Comparison of ENCODE assay signal across 13 cellular contexts in the genomic region with DNA sequence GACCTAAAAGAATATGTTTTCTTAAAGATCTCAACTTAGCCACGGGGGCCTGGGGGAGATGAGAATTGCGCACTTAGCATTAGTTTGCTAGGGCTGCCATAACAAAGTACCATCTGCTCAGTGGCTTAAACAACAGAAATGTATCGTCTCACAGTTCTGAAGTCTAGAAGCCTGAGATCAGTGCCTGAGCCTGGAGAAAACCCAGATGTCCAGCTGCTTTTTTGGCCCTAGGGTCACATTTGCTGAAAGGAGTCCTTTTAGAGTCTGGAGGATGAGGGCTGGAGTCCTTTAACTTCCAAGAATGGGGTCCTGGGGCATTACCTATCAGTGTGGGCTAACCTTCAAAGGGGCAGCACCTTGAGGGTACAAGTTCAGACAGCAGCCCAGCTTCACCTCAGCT. TPM values are rescaled to one million over a fixed set of nuclear protein-coding genes. Genes with fewer than 3 reads are reported as not detected.
DNase-seq lines count a peak whose midpoint lies in the region; ATAC-seq lines count a peak whose summit lies in the region.
"Had no signal": no experiment of that assay in that cellular context is flagged by ENCODE, and none has a peak within 500 bp of the region (broad histone marks: within the 10 kb centered on the region; RNA-seq: fewer than 3 reads in every experiment).

No MANE protein-coding gene starts in this region.

- H3K4me1 Mint-ChIP-seq in effector memory CD8-positive, alpha-beta T cell (ENCODE audit: low read depth in 2 of 2) = peaks cover 13 to 50% of the 10 kb centered on the region in 2 donors

- peaks cover 8% of the 10 kb centered on the region for H3K79me1 ChIP-seq in trophoblast cell (ENCODE audit: low read length)

- H3K4me1 ChIP-seq in trophoblast cell (ENCODE audit: control insufficient read depth in 1 of 2, insufficient read depth in 2 of 2, low read length in 2 of 2) (peaks cover 9 to 17% of the 10 kb centered on the region in 2 experiments), urinary bladder (ENCODE audit: insufficient read depth) (no peaks in the 10 kb centered on the region)

- no peaks in the 10 kb centered on the region for H3K27me3 Mint-ChIP-seq in effector memory CD8-positive, alpha-beta T cell
- H3K27me3 Mint-ChIP-seq: activated CD4-positive, alpha-beta memory T cell treated with anti-CD3 and anti-CD28 coated beads for 36 hours had no signal

- no peaks in the 10 kb centered on the region for H3K36me3 Mint-ChIP-seq in effector memory CD8-positive, alpha-beta T cell (ENCODE audit: insufficient read depth)

- peak overlapping the region; percentile 2 for H4K91ac ChIP-seq in trophoblast cell (ENCODE audit: low read depth, low read length)

- no peak overlapping the region for H3K23ac ChIP-seq in trophoblast cell (ENCODE audit: low read length)

- H3K4ac ChIP-seq in trophoblast cell (ENCODE audit: low read depth, low read length) = peak overlapping the region; percentile 39

- DNase-seq in left ventricle myocardium superior = no peak
- no peak for DNase-seq in trophoblast cell
- no peak for DNase-seq in hippocampal formation (lab: John Stamatoyannopoulos, UW)
- no peak for DNase-seq in effector memory CD8-positive, alpha-beta T cell
- no peak for DNase-seq in NCI-H2081 treated with DMSO at 0.1 percent for 48 hours (lab: John Stamatoyannopoulos, UW)
- DNase-seq: activated CD4-positive, alpha-beta memory T cell treated with anti-CD3 and anti-CD28 coated beads for 36 hours; activated effector memory CD4-positive, alpha-beta T cell treated with Interleukin-2 at 50 U/mL for 16 hours; MV-4-11; NK-92 treated with Interleukin-12 subunit alpha and Interleukin-12 subunit beta, amount 100 ng/mL, for 24 hours; nucleus accumbens had no signal

- H4K8ac ChIP-seq in trophoblast cell (ENCODE audit: low read depth, low read length) = peak overlapping the region; percentile 56

- H3K27ac ChIP-seq in cingulate gyrus (ENCODE audit: low read depth, low read length) (peak overlapping the region; percentile 30), trophoblast cell (ENCODE audit: low read depth, low read length) (peak overlapping the region; percentile 26), urinary bladder (ENCODE audit: low read depth) (peak overlapping the region; percentile 87)
- H3K27ac ChIP-seq: C4-2B had no signal

- H3K27ac Mint-ChIP-seq in effector memory CD8-positive, alpha-beta T cell = peak overlapping the region in 1 of 2 donors; percentile 8
- H3K27ac Mint-ChIP-seq: activated CD4-positive, alpha-beta memory T cell treated with anti-CD3 and anti-CD28 coated beads for 36 hours had no signal

- H3K36me3 ChIP-seq in trophoblast cell (ENCODE audit: control insufficient read depth in 1 of 2, insufficient read depth in 2 of 2, low read length in 2 of 2) (no peaks in the 10 kb centered on the region), urinary bladder (ENCODE audit: insufficient read depth) (no peaks in the 10 kb centered on the region)

- H2BK120ac ChIP-seq in trophoblast cell (ENCODE audit: insufficient read depth, low read length, poor library complexity) = no peak overlapping the region

- peak overlapping the region; percentile 35 for H2BK5ac ChIP-seq in trophoblast cell (ENCODE audit: low read depth, low read length, poor library complexity)

- H3K4me3 Mint-ChIP-seq in effector memory CD8-positive, alpha-beta T cell = no peak overlapping the region
- H3K4me3 Mint-ChIP-seq: activated CD4-positive, alpha-beta memory T cell treated with anti-CD3 and anti-CD28 coated beads for 36 hours had no signal

- no peak overlapping the region for H3K4me2 ChIP-seq in trophoblast cell (ENCODE audit: low read length)

- H3K4me3 ChIP-seq in trophoblast cell (ENCODE audit: low read depth, low read length) (no peak overlapping the region), urinary bladder (ENCODE audit: low read depth, low read length) (no peak overlapping the region)

- H3K14ac ChIP-seq in trophoblast cell (ENCODE audit: low read length) = no peak overlapping the region

- no peak overlapping the region for H4K12ac ChIP-seq in trophoblast cell (ENCODE audit: low read depth, low read length)

- no peaks in the 10 kb centered on the region for H3K9me3 Mint-ChIP-seq in effector memory CD8-positive, alpha-beta T cell

- H2AFZ ChIP-seq in trophoblast cell (ENCODE audit: insufficient read depth, low read length, poor library complexity) = no peak overlapping the region

- H3K9ac ChIP-seq in trophoblast cell (ENCODE audit: low read length) = no peak overlapping the region

- no peaks in the 10 kb centered on the region for H3K27me3 ChIP-seq in trophoblast cell (ENCODE audit: insufficient read depth, low read length)

- peak; percentile 77 for ATAC-seq in left ventricle myocardium superior
- ATAC-seq in effector memory CD8-positive, alpha-beta T cell (replicated peaks) = no peak

- H3K79me2 ChIP-seq in trophoblast cell (ENCODE audit: control insufficient read depth, insufficient read depth, low read length, poor library complexity) = peaks cover 18% of the 10 kb centered on the region

- intact Hi-C loops in left ventricle myocardium superior (cut with micrococcal nuclease) = no loop called here

- H3K18ac ChIP-seq in trophoblast cell (ENCODE audit: low read length) = peak overlapping the region; percentile 75

- no peak overlapping the region for H2AK5ac ChIP-seq in trophoblast cell (ENCODE audit: low read length)

- WGBS in trophoblast cell (ENCODE audit: extremely low coverage, insufficient coverage, insufficient read length) = no CpG with 5 or more reads among the region's 3 CpGs
- WGBS in urinary bladder = 46% methylated on average over 3 of the region's 3 CpGs

- no peaks in the 10 kb centered on the region for H3K9me3 ChIP-seq in trophoblast cell (ENCODE audit: insufficient read depth, low read depth, low read length)

- no peak overlapping the region for H2BK12ac ChIP-seq in trophoblast cell (ENCODE audit: low read length)

RNA-seq across cellular contexts. Expression of gene SMURF1, which starts 48.2 kb away (rescaled TPM):
- total RNA-seq in left ventricle myocardium superior (11.5 TPM), urinary bladder (19.7 TPM)
- 31.9 and 34.4 TPM in 2 replicates for polyA plus RNA-seq in trophoblast cell (2013)
- 11.6 TPM for polyA plus RNA-seq in urinary bladder

Comparison
In these comparisons a context has a peak if more than half of its experiments do, and no peak if none do; other contexts are left out.
1. H3K27ac ChIP-seq: peak in every context shown above with its lines; median percentile 87 in urinary bladder; 30 in cingulate gyrus; 26 in trophoblast cell.